Comparison of ENCODE assay signal across 8 cellular contexts in genomic region chr3:151875759-151876158, GRCh38. TPM values are rescaled to one million over a fixed set of nuclear protein-coding genes. Genes with fewer than 3 reads are reported as not detected.
A peak's percentile ranks its signal among the peaks of the same experiment; 100 is the strongest.
DNase-seq lines count a peak whose midpoint lies in the region; ATAC-seq and TF ChIP-seq lines count a peak whose summit lies in the region.

No MANE protein-coding gene starts in this region.

- DNase-seq in NB4 (ENCODE audit: low read depth) (peak; percentile 95), left kidney (ENCODE audit: low read depth, low spot score) (peak; percentile 16), NCI-H2227 (lab: John Stamatoyannopoulos, UW; ENCODE audit: unreplicated experiment) (no peak), esophagus squamous epithelium (lab: John Stamatoyannopoulos, UW) (no peak), NCI-H146 (lab: John Stamatoyannopoulos, UW) (no peak), EL (no peak)

- 46 to 62% methylated on average over 3 of the region's 3 CpGs for WGBS in esophagus squamous epithelium, 2 donors

- no peak for TF ChIP-seq CTCF in NB4 (IDR thresholded peaks at IDR 0.05; ENCODE audit: low read depth, low read length)
- TF ChIP-seq CTCF in esophagus squamous epithelium (IDR thresholded peaks at IDR 0.05) = no peak

- peak; percentile 76 for ATAC-seq in GM18511 (IDR thresholded peaks at IDR 0.05; ENCODE audit: unreplicated experiment)
- ATAC-seq in HG02571 (IDR thresholded peaks at IDR 0.05; ENCODE audit: unreplicated experiment) = peak; percentile 40

- H3K4me1 ChIP-seq in esophagus squamous epithelium = peaks cover 0 to 6% (median 2%) of the 10 kb centered on the region in 3 donors

- H3K4me3 ChIP-seq in NB4 (ENCODE audit: low read depth, low read length) (peak overlapping the region; percentile 76), esophagus squamous epithelium (no peak overlapping the region)

- H3K36me3 ChIP-seq in esophagus squamous epithelium = no peaks in the 10 kb centered on the region

- no peak overlapping the region for H3K27ac ChIP-seq in esophagus squamous epithelium

- no peaks in the 10 kb centered on the region for H3K27me3 ChIP-seq in esophagus squamous epithelium

- no peaks in the 10 kb centered on the region for H3K9me3 ChIP-seq in esophagus squamous epithelium

- peak; percentile 61 for TF ChIP-seq POLR2A in NB4 (IDR thresholded peaks at IDR 0.05; ENCODE audit: extremely low read depth, insufficient read length)
- TF ChIP-seq POLR2A in esophagus squamous epithelium (IDR thresholded peaks at IDR 0.05) = no peak

- intact Hi-C loops in esophagus squamous epithelium (cut with DNase I) = no loop called here

RNA-seq across cellular contexts. Expression of gene SUCNR1, which starts 2.3 kb away (rescaled TPM):
- under 1 TPM in 2 of 4 donors, not detected in 2; 0.19 to 0.38 TPM for total RNA-seq in esophagus squamous epithelium

Comparison
In these comparisons a context has a peak if more than half of its experiments do, and no peak if none do; other contexts are left out.
1. DNase-seq: peak in NB4 (single experiment) and left kidney (single experiment); none in NCI-H2227 (single experiment), esophagus squamous epithelium (single experiment), NCI-H146 (single experiment) and EL (single experiment).